Comparison of ENCODE assay signal across 8 cellular contexts in genomic region chr14:106741086-106741827, GRCh38.
DNase-seq lines count a peak whose midpoint lies in the region; ATAC-seq lines count a peak whose summit lies in the region.
"Not testable (repeated sequence)": the region's sequence is repeated elsewhere in the genome, so short reads cannot be mapped to it uniquely, and the experiment has no call there.

No MANE protein-coding gene starts in this region.

- not testable (repeated sequence) for H3K9me3 Mint-ChIP-seq in T-cell, memory B cell

- H3K4me3 ChIP-seq in MG63, result not testable (repeated sequence)

- not testable (repeated sequence) for H3K27me3 Mint-ChIP-seq in T-cell, memory B cell

- not testable (repeated sequence) for H3K4me3 Mint-ChIP-seq in T-cell, memory B cell

- POLR2A ChIA-PET in T-cell (lab: Charles Lee), result not testable (repeated sequence)

- peaks cover 0 to 43% (median 0%) of the 10 kb centered on the region in 3 donors for H3K4me1 Mint-ChIP-seq in T-cell
- H3K4me1 Mint-ChIP-seq in memory B cell, result not testable (repeated sequence)

- H3K9me3 ChIP-seq in MG63, result not testable (repeated sequence)

- H3K27ac Mint-ChIP-seq in T-cell, memory B cell: not testable (repeated sequence)

- DNase-seq in CD1c-positive myeloid dendritic cell (ENCODE audit: extremely low spot score) (peak; percentile 39), MG63 (peak; percentile 16), T-cell (peak in 21 of 34 experiments; percentile 16 to 86 (median 63)), memory B cell (ENCODE audit: low spot score in 2 of 2) (peak in 1 of 2 donors; percentile 75)
- DNase-seq in activated gamma-delta T cell treated with anti-CD3 and anti-CD28 coated beads, Interleukin-2, amount 50 U/mL, for 16 hours (ENCODE audit: low read depth), result peak; percentile 82

- H3K36me3 Mint-ChIP-seq in T-cell, memory B cell: not testable (repeated sequence)

- CTCF ChIA-PET in T-cell (lab: Charles Lee), result interaction anchor here in 1 of 2 donors (0.5 kb wide), 1 partner anchor 17 kb away, joined by 4 read pairs; no protein-coding TSS in a partner anchor

- peak; percentile 46 for ATAC-seq in GM18861 (IDR thresholded peaks at IDR 0.05; ENCODE audit: unreplicated experiment)
- ATAC-seq in GM21447 (IDR thresholded peaks at IDR 0.05; ENCODE audit: unreplicated experiment), result peak; percentile 49
- peak; percentile 62 for ATAC-seq in HG03045 (IDR thresholded peaks at IDR 0.05; ENCODE audit: unreplicated experiment)
- ATAC-seq in T-cell (replicated peaks in 1 of 4), result peak in 2 of 4 experiments; percentile 47 to 78
- ATAC-seq in memory B cell (ENCODE audit: low read depth), result peak; percentile 42

- not testable (repeated sequence) for H3K36me3 ChIP-seq in MG63

- H3K27me3 ChIP-seq in MG63, result not testable (repeated sequence)
